In the genomic region with DNA sequence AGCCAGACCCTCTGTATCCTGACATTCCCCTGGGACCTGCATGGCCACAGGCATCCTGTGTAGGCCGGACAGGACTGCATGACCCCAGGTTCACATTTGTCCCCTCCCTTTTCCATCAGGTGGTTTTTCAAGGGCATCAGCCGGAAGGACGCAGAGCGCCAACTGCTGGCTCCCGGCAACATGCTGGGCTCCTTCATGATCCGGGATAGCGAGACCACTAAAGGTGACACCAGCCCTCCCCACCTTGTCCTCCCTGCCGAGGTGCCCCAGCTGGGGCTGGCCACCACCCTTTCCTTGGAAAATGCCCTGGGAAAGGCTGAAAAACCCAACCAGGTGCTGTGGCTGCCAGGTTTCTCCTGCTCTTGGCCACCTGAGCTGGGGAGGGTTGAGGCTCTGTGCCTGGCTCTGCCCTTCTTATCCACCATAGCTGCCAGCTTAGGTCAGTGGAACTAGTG, we compare ENCODE assay signal across 1 cellular context.
TF ChIP-seq lines count a peak whose summit lies in the region.

No MANE protein-coding gene starts in this region.

TF ChIP-seq in GM23338, 12 proteins besides CTCF, POLR2A, EP300 and RAD21 (continued from another document):
- TF ChIP-seq, protein P1, sequence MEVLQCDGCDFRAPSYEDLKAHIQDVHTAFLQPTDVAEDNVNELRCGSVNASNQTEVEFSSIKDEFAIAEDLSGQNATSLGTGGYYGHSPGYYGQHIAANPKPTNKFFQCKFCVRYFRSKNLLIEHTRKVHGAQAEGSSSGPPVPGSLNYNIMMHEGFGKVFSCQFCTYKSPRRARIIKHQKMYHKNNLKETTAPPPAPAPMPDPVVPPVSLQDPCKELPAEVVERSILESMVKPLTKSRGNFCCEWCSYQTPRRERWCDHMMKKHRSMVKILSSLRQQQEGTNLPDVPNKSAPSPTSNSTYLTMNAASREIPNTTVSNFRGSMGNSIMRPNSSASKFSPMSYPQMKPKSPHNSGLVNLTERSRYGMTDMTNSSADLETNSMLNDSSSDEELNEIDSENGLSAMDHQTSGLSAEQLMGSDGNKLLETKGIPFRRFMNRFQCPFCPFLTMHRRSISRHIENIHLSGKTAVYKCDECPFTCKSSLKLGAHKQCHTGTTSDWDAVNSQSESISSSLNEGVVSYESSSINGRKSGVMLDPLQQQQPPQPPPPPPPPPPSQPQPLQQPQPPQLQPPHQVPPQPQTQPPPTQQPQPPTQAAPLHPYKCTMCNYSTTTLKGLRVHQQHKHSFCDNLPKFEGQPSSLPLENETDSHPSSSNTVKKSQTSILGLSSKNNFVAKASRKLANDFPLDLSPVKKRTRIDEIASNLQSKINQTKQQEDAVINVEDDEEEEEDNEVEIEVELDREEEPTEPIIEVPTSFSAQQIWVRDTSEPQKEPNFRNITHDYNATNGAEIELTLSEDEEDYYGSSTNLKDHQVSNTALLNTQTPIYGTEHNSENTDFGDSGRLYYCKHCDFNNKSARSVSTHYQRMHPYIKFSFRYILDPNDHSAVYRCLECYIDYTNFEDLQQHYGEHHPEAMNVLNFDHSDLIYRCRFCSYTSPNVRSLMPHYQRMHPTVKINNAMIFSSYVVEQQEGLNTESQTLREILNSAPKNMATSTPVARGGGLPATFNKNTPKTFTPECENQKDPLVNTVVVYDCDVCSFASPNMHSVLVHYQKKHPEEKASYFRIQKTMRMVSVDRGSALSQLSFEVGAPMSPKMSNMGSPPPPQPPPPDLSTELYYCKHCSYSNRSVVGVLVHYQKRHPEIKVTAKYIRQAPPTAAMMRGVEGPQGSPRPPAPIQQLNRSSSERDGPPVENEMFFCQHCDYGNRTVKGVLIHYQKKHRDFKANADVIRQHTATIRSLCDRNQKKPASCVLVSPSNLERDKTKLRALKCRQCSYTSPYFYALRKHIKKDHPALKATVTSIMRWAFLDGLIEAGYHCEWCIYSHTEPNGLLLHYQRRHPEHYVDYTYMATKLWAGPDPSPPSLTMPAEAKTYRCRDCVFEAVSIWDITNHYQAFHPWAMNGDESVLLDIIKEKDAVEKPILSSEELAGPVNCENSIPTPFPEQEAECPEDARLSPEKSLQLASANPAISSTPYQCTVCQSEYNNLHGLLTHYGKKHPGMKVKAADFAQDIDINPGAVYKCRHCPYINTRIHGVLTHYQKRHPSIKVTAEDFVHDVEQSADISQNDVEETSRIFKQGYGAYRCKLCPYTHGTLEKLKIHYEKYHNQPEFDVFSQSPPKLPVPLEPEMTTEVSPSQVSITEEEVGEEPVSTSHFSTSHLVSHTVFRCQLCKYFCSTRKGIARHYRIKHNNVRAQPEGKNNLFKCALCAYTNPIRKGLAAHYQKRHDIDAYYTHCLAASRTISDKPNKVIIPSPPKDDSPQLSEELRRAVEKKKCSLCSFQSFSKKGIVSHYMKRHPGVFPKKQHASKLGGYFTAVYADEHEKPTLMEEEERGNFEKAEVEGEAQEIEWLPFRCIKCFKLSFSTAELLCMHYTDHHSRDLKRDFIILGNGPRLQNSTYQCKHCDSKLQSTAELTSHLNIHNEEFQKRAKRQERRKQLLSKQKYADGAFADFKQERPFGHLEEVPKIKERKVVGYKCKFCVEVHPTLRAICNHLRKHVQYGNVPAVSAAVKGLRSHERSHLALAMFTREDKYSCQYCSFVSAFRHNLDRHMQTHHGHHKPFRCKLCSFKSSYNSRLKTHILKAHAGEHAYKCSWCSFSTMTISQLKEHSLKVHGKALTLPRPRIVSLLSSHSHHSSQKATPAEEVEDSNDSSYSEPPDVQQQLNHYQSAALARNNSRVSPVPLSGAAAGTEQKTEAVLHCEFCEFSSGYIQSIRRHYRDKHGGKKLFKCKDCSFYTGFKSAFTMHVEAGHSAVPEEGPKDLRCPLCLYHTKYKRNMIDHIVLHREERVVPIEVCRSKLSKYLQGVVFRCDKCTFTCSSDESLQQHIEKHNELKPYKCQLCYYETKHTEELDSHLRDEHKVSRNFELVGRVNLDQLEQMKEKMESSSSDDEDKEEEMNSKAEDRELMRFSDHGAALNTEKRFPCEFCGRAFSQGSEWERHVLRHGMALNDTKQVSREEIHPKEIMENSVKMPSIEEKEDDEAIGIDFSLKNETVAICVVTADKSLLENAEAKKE (CRISPR knock-in tag; IDR thresholded peaks at IDR 0.05) = no peak
- TF ChIP-seq ZNF114 (CRISPR knock-in tag; IDR thresholded peaks at IDR 0.05) (no peak), POLR2AphosphoS5 (IDR thresholded peaks at IDR 0.05; ENCODE audit: low read depth) (no peak), EZH2phosphoT487 (IDR thresholded peaks at IDR 0.05; ENCODE audit: unreplicated experiment) (no peak), STAT1 (IDR thresholded peaks at IDR 0.05; ENCODE audit: unreplicated experiment) (no peak), NANOG (IDR thresholded peaks at IDR 0.05; ENCODE audit: borderline replicate concordance) (no peak), CREB1 (CRISPR knock-in tag; IDR thresholded peaks at IDR 0.05; ENCODE audit: low read depth) (no peak), EZH2 (IDR thresholded peaks at IDR 0.05; ENCODE audit: low read depth, unreplicated experiment) (no peak), JUNB (IDR thresholded peaks at IDR 0.05; ENCODE audit: unreplicated experiment) (no peak)
- TF ChIP-seq, protein P2, sequence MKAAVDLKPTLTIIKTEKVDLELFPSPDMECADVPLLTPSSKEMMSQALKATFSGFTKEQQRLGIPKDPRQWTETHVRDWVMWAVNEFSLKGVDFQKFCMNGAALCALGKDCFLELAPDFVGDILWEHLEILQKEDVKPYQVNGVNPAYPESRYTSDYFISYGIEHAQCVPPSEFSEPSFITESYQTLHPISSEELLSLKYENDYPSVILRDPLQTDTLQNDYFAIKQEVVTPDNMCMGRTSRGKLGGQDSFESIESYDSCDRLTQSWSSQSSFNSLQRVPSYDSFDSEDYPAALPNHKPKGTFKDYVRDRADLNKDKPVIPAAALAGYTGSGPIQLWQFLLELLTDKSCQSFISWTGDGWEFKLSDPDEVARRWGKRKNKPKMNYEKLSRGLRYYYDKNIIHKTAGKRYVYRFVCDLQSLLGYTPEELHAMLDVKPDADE (IDR thresholded peaks at IDR 0.05) = no peak
- TF ChIP-seq, protein P3, sequence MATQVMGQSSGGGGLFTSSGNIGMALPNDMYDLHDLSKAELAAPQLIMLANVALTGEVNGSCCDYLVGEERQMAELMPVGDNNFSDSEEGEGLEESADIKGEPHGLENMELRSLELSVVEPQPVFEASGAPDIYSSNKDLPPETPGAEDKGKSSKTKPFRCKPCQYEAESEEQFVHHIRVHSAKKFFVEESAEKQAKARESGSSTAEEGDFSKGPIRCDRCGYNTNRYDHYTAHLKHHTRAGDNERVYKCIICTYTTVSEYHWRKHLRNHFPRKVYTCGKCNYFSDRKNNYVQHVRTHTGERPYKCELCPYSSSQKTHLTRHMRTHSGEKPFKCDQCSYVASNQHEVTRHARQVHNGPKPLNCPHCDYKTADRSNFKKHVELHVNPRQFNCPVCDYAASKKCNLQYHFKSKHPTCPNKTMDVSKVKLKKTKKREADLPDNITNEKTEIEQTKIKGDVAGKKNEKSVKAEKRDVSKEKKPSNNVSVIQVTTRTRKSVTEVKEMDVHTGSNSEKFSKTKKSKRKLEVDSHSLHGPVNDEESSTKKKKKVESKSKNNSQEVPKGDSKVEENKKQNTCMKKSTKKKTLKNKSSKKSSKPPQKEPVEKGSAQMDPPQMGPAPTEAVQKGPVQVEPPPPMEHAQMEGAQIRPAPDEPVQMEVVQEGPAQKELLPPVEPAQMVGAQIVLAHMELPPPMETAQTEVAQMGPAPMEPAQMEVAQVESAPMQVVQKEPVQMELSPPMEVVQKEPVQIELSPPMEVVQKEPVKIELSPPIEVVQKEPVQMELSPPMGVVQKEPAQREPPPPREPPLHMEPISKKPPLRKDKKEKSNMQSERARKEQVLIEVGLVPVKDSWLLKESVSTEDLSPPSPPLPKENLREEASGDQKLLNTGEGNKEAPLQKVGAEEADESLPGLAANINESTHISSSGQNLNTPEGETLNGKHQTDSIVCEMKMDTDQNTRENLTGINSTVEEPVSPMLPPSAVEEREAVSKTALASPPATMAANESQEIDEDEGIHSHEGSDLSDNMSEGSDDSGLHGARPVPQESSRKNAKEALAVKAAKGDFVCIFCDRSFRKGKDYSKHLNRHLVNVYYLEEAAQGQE (IDR thresholded peaks at IDR 0.05; ENCODE audit: unreplicated experiment) = no peak
